In the genomic region with DNA sequence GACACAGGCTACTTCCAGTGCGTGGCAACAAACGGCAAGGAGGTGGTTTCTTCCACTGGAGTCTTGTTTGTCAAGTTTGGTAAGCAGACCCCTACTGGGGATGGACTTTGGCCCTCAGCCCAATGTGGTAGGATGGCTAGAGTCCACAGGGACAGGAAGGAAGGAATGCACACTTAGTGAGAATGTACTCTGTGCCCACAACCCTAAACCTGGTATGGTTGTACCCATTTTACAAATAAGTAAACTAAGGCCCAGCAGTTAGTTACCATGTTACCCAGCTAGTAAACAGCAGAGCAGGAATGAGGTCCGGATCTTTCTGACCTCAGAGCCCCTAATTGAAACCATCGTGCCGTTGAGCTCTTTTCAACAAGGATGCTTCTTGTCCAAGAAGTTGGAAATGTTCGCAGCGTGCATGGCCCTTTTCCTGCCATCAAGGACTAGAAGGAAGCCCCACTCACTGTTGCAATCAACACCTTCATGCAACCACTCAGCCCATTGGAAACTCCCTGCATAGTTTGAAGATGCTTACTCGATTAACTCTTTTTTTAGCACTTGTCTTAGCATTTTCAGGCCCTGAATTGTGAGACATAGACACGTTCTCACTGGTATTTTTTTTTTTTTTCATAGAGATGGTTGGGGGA, we compare ENCODE assay signal across 24 cellular contexts.
"Had no signal": no experiment of that assay in that cellular context is flagged by ENCODE, and none has a peak within 500 bp of the region (broad histone marks: within the 10 kb centered on the region; RNA-seq: fewer than 3 reads in every experiment).

No MANE protein-coding gene starts in this region.

- FAIRE-seq: pancreas had no signal

- ATAC-seq: foreskin keratinocyte; left colon; left ventricle myocardium superior; pancreas; stimulated activated naive B cell treated with anti-CD40 and anti-IgM and Interleukin-4, amounts not matched to agents 10 μg/mL and 1 μg/mL and 100 μg/mL, for 72 hours; stimulated activated naive CD8-positive, alpha-beta T cell treated with anti-CD3 and anti-CD28 coated beads, Interleukin-15, amount 100 ng/mL, for 72 hours had no signal

- H3K36me3 Mint-ChIP-seq: naive B cell had no signal

- H3K4me1 Mint-ChIP-seq: naive B cell; stimulated activated naive B cell treated with anti-CD40 and anti-IgM and Interleukin-4, amounts not matched to agents 10 μg/mL and 1 μg/mL and 100 μg/mL, for 72 hours; stimulated activated naive CD8-positive, alpha-beta T cell treated with anti-CD3 and anti-CD28 coated beads, Interleukin-15, amount 100 ng/mL, for 72 hours had no signal

- H3K36me3 ChIP-seq: pancreas, sigmoid colon, thoracic aorta, transverse colon had no signal

- H3K27me3 Mint-ChIP-seq: naive B cell; progenitor cell of endocrine pancreas; stimulated activated naive B cell treated with anti-CD40 and anti-IgM and Interleukin-4, amounts not matched to agents 10 μg/mL and 1 μg/mL and 100 μg/mL, for 72 hours; stimulated activated naive CD8-positive, alpha-beta T cell treated with anti-CD3 and anti-CD28 coated beads, Interleukin-15, amount 100 ng/mL, for 72 hours had no signal

- H3K27ac Mint-ChIP-seq: progenitor cell of endocrine pancreas; stimulated activated naive B cell treated with anti-CD40 and anti-IgM and Interleukin-4, amounts not matched to agents 10 μg/mL and 1 μg/mL and 100 μg/mL, for 72 hours; stimulated activated naive CD8-positive, alpha-beta T cell treated with anti-CD3 and anti-CD28 coated beads, Interleukin-15, amount 100 ng/mL, for 72 hours had no signal

- H3K4me2 ChIP-seq: hepatocyte had no signal

- H3K79me2 ChIP-seq: hepatocyte had no signal

- H3K4me3 ChIP-seq: esophagus squamous epithelium, hepatocyte, lung, pancreas, sigmoid colon, skin epidermis, thoracic aorta, transverse colon had no signal

- H3K27ac ChIP-seq: epithelial cell of prostate, esophagus squamous epithelium, foreskin keratinocyte, hepatocyte, pancreas, sigmoid colon, transverse colon had no signal

- H3K27me3 ChIP-seq: esophagus squamous epithelium, foreskin keratinocyte, hepatocyte, pancreas, sigmoid colon, transverse colon had no signal

- H3K4me1 ChIP-seq: esophagus squamous epithelium, transverse colon had no signal

- H3K4me3 Mint-ChIP-seq: naive B cell; nephron; stimulated activated naive B cell treated with anti-CD40 and anti-IgM and Interleukin-4, amounts not matched to agents 10 μg/mL and 1 μg/mL and 100 μg/mL, for 72 hours; stimulated activated naive CD8-positive, alpha-beta T cell treated with anti-CD3 and anti-CD28 coated beads, Interleukin-15, amount 100 ng/mL, for 72 hours had no signal

- DNase-seq: effector memory CD4-positive, alpha-beta T cell; esophagus squamous epithelium; foreskin keratinocyte; head of caudate nucleus; left colon; left ventricle myocardium superior; mesendoderm; naive B cell; occipital lobe; pancreas; sigmoid colon; stimulated activated CD4-positive, alpha-beta T cell treated with anti-CD3 and anti-CD28 coated beads, Interleukin-2, amount 100 ng/mL, for 24 hours; stimulated activated CD4-positive, alpha-beta T cell treated with anti-CD3 and anti-CD28 coated beads, Interleukin-4, amount 100 ng/mL, for 4 hours; stimulated activated naive B cell treated with anti-CD40 and anti-IgM and Interleukin-4, amounts not matched to agents 10 μg/mL and 1 μg/mL and 100 μg/mL, for 72 hours; stimulated activated naive CD8-positive, alpha-beta T cell treated with anti-CD3 and anti-CD28 coated beads, Interleukin-15, amount 100 ng/mL, for 72 hours; substantia nigra; transverse colon had no signal

- H3K9me3 ChIP-seq: esophagus squamous epithelium, pancreas, sigmoid colon, thoracic aorta, transverse colon had no signal

- H3K9me3 Mint-ChIP-seq: naive B cell; nephron; stimulated activated naive B cell treated with anti-CD40 and anti-IgM and Interleukin-4, amounts not matched to agents 10 μg/mL and 1 μg/mL and 100 μg/mL, for 72 hours; stimulated activated naive CD8-positive, alpha-beta T cell treated with anti-CD3 and anti-CD28 coated beads, Interleukin-15, amount 100 ng/mL, for 72 hours had no signal

- H2AFZ ChIP-seq: hepatocyte had no signal
